ENCODE assay signal across 1 cellular context in genomic region chr15:74782596-74783071, GRCh38.
TF ChIP-seq lines count a peak whose summit lies in the region.

No MANE protein-coding gene starts in this region.

TF ChIP-seq in WTC11, 78 proteins besides CTCF, POLR2A, EP300 and RAD21 (continued from another document):
- TF ChIP-seq E2F4 (CRISPR knock-in tag; IDR thresholded peaks at IDR 0.05; ENCODE audit: borderline replicate concordance, low read depth) = no peak
- TF ChIP-seq TEAD1 (CRISPR knock-in tag; IDR thresholded peaks at IDR 0.05) = no peak
- TF ChIP-seq USF1 (CRISPR knock-in tag; IDR thresholded peaks at IDR 0.05) = no peak
- TF ChIP-seq ZNF219 (CRISPR knock-in tag; IDR thresholded peaks at IDR 0.05; ENCODE audit: borderline replicate concordance) = no peak
- no peak for TF ChIP-seq ZNF263 (CRISPR knock-in tag; IDR thresholded peaks at IDR 0.05; ENCODE audit: low read depth)
- TF ChIP-seq SMAD3 (CRISPR knock-in tag; IDR thresholded peaks at IDR 0.05; ENCODE audit: borderline replicate concordance) = no peak
- TF ChIP-seq ESRRA (CRISPR knock-in tag; IDR thresholded peaks at IDR 0.05; ENCODE audit: borderline replicate concordance) = no peak
- TF ChIP-seq NR1H2 (CRISPR knock-in tag; IDR thresholded peaks at IDR 0.05) = no peak
- TF ChIP-seq PRDM15 (CRISPR knock-in tag; IDR thresholded peaks at IDR 0.05) = no peak
- TF ChIP-seq CREM (CRISPR knock-in tag; IDR thresholded peaks at IDR 0.05) = no peak
- TF ChIP-seq NFE2L1 (CRISPR knock-in tag; IDR thresholded peaks at IDR 0.05) = no peak
